8 cellular contexts compared by ENCODE assay signal in genomic region chr10:104337527-104337984, GRCh38. TPM values are rescaled to one million over a fixed set of nuclear protein-coding genes. Genes with fewer than 3 reads are reported as not detected.
DNase-seq lines count a peak whose midpoint lies in the region; ATAC-seq and TF ChIP-seq lines count a peak whose summit lies in the region.

No MANE protein-coding gene starts in this region.

- H3K27me3 ChIP-seq in H9 (ENCODE audit: insufficient read depth, low read length) (no peaks in the 10 kb centered on the region), Loucy (ENCODE audit: insufficient read depth, low read length, poor library complexity, severe bottlenecking) (no peaks in the 10 kb centered on the region), iPS-18a (ENCODE audit: control insufficient read depth, insufficient read depth, low read length) (no peaks in the 10 kb centered on the region), spleen (replicated peaks in 1 of 7) (no peaks in the 10 kb centered on the region)

- no peak overlapping the region for H3K27ac ChIP-seq in H9 (ENCODE audit: insufficient read length, low read depth, low read length)
- H3K27ac ChIP-seq in adipose tissue (ENCODE audit: low read depth, low read length), result peak overlapping the region; percentile 96
- peak overlapping the region; percentile 84 for H3K27ac ChIP-seq in iPS-18a (ENCODE audit: low read length)
- peak overlapping the region; percentile 97 to 100 (median 98) for H3K27ac ChIP-seq in spleen

- H3K79me2 ChIP-seq in H9 (ENCODE audit: insufficient read depth, low read length) (peaks cover 17% of the 10 kb centered on the region; the same call in 1 of the 2 replicates), Loucy (ENCODE audit: insufficient read depth, low read length) (peaks cover 58% of the 10 kb centered on the region)

- H4K20me1 ChIP-seq in H9 (ENCODE audit: control insufficient read depth, insufficient read depth, insufficient read length) (peaks cover 3% of the 10 kb centered on the region), Loucy (ENCODE audit: insufficient read depth, low read length, poor library complexity, severe bottlenecking) (peaks cover 48% of the 10 kb centered on the region)

- no peak overlapping the region for H2BK5ac ChIP-seq in H9 (ENCODE audit: insufficient read length, low read length)

- H2AK5ac ChIP-seq in H9 (ENCODE audit: insufficient read length, low read length), result no peak overlapping the region

- peaks cover 2 to 5% (median 3%) of the 10 kb centered on the region in 3 experiments; a peak in 3 of 7 replicates for H3K36me3 Mint-ChIP-seq in H9 (ENCODE audit: insufficient read depth in 1 of 3, low read depth in 3 of 3)

- H3T11ph ChIP-seq in H9 (ENCODE audit: low read length), result no peak overlapping the region

- peaks cover 51 to 56% of the 10 kb centered on the region in 2 experiments for H3K4me1 Mint-ChIP-seq in H9

- H3K4me3 Mint-ChIP-seq in H9, result peak overlapping the region; percentile 92 to 95

- H2BK12ac ChIP-seq in H9 (ENCODE audit: insufficient read length, low read depth, low read length), result no peak overlapping the region

- H3K4me3 ChIP-seq in Loucy (ENCODE audit: low read length, poor library complexity, severe bottlenecking) (peak overlapping the region; percentile 99), iPS-18a (ENCODE audit: low read length) (peak overlapping the region; percentile 88), spleen (peak overlapping the region; percentile 76 to 97 (median 94))

- H3K9me3 Mint-ChIP-seq in H9, result no peaks in the 10 kb centered on the region

- no peak overlapping the region for H2BK15ac ChIP-seq in H9 (ENCODE audit: low read depth, low read length)

- H3K27ac Mint-ChIP-seq in H9, result peak overlapping the region in 1 of 3 experiments; percentile 99; a peak in 1 of 7 replicates

- no peaks in the 10 kb centered on the region for H3K79me1 ChIP-seq in H9 (ENCODE audit: insufficient read depth, low read depth, low read length, poor library complexity, severe bottlenecking)

- no peak overlapping the region for H3K23ac ChIP-seq in H9 (ENCODE audit: insufficient read length, low read depth, low read length)

- peaks cover 12% of the 10 kb centered on the region for H3K23me2 ChIP-seq in H9 (ENCODE audit: insufficient read length, low read depth, low read length, poor library complexity, severe bottlenecking)

- H3K4me2 ChIP-seq in H9 (ENCODE audit: insufficient read depth, insufficient read length, low read length) (peak overlapping the region; percentile 78), Loucy (ENCODE audit: low read depth, low read length, poor library complexity, severe bottlenecking) (peak overlapping the region; percentile 85)

- H3K9me3 ChIP-seq in H9 (ENCODE audit: control insufficient read depth, low read depth, low read length), result no peaks in the 10 kb centered on the region
- no peaks in the 10 kb centered on the region for H3K9me3 ChIP-seq in Loucy (ENCODE audit: insufficient read depth, low read depth, low read length)
- H3K9me3 ChIP-seq in iPS-18a (ENCODE audit: control insufficient read depth, low read depth, low read length), result no peaks in the 10 kb centered on the region
- H3K9me3 ChIP-seq in spleen, result no peaks in the 10 kb centered on the region

- no peaks in the 10 kb centered on the region for H3K9me2 ChIP-seq in Loucy (replicated peaks; ENCODE audit: low read depth, low read length)

- peak overlapping the region; percentile 100 for H3K18ac ChIP-seq in H9 (ENCODE audit: insufficient read length, low read depth, low read length)

- H3K4ac ChIP-seq in H9 (ENCODE audit: low read depth, low read length), result no peak overlapping the region; the same call in 1 of the 2 replicates

- H3K36me3 ChIP-seq in Loucy (ENCODE audit: insufficient read depth, low read length) (no peaks in the 10 kb centered on the region), iPS-18a (ENCODE audit: control insufficient read depth, low read depth, low read length) (no peaks in the 10 kb centered on the region), spleen (peaks cover 0 to 25% (median 0%) of the 10 kb centered on the region in 6 donors)

- no peak overlapping the region for H3K56ac ChIP-seq in H9 (ENCODE audit: insufficient read length, low read depth, low read length)

- peaks cover 12% of the 10 kb centered on the region; the same call in 1 of the 2 replicates for H3K4me1 ChIP-seq in H9 (ENCODE audit: insufficient read depth, low read length)
- peaks cover 62% of the 10 kb centered on the region for H3K4me1 ChIP-seq in Loucy (ENCODE audit: insufficient read depth, low read length, poor library complexity, severe bottlenecking)
- peaks cover 46% of the 10 kb centered on the region for H3K4me1 ChIP-seq in iPS-18a (ENCODE audit: control insufficient read depth, low read depth, low read length)
- peaks cover 34 to 72% (median 60%) of the 10 kb centered on the region in 6 donors for H3K4me1 ChIP-seq in spleen

- no peak overlapping the region for H2BK120ac ChIP-seq in H9 (ENCODE audit: low read depth, low read length, poor library complexity, severe bottlenecking)

- H3K27me3 Mint-ChIP-seq in H9 (ENCODE audit: low read depth), result peaks cover 3% of the 10 kb centered on the region; the same call in 1 of the 2 replicates

- no peak overlapping the region for H2BK20ac ChIP-seq in H9 (ENCODE audit: low read depth, low read length, poor library complexity, severe bottlenecking)

- no peak overlapping the region for H4K91ac ChIP-seq in H9 (ENCODE audit: insufficient read length, low read depth, low read length)

- no peak overlapping the region for H2AFZ ChIP-seq in H9 (ENCODE audit: low read length)
- peak overlapping the region; percentile 76 for H2AFZ ChIP-seq in Loucy (ENCODE audit: low read length)

- no peak overlapping the region for H4K8ac ChIP-seq in H9 (replicated peaks; ENCODE audit: insufficient read length, low read depth, low read length)

- H3K9ac ChIP-seq in H9 (ENCODE audit: extremely low read depth, insufficient read length, low read length), result peak overlapping the region; percentile 90
- H3K9ac ChIP-seq in Loucy (ENCODE audit: low read depth, low read length, poor library complexity, severe bottlenecking), result peak overlapping the region; percentile 90
- peak overlapping the region; percentile 91 for H3K9ac ChIP-seq in iPS-18a (ENCODE audit: low read length)

- DNase-seq in H9 (peak; percentile 58), spleen (peak; percentile 89), dedifferentiated amniotic fluid mesenchymal stem cell (ENCODE audit: extremely low spot score) (no peak), Ammon's horn (ENCODE audit: low spot score) (no peak)

- no peaks in the 10 kb centered on the region for H3F3A ChIP-seq in Loucy (ENCODE audit: low read depth)

- WGBS in H9 (ENCODE audit: extremely low coverage, insufficient read length, low lambda C conversion rate), result no CpG with 5 or more reads among the region's 22 CpGs
- WGBS in adipose tissue, 3 donors, result 0 to 8% (median 1%) methylated on average over 22 of the region's 22 CpGs
- WGBS in spleen, 5 donors, result 0 to 1% (median 0%) methylated on average over 22 of the region's 22 CpGs

- peak; percentile 52 for ATAC-seq in GM18502 (IDR thresholded peaks at IDR 0.05; ENCODE audit: poor library complexity, unreplicated experiment)

- no peak for TF ChIP-seq CTCF in H9 (conservative IDR thresholded peaks at IDR 0.05)
- TF ChIP-seq CTCF in Loucy (conservative IDR thresholded peaks at IDR 0.05; ENCODE audit: low read length), result no peak
- TF ChIP-seq CTCF in spleen (IDR thresholded peaks at IDR 0.05 in 8 of 11, conservative IDR thresholded peaks at IDR 0.05 in 3 of 11), result peak in 1 of 11 experiments; percentile 5

- intact Hi-C loops in spleen (cut with DNase I; ENCODE audit: low total_unique reads), result no loop called here

- H4K5ac ChIP-seq in H9 (ENCODE audit: insufficient read length, low read depth, low read length), result no peak overlapping the region

- peak in 1 of 3 donors; percentile 65 for TF ChIP-seq POLR2A in spleen (IDR thresholded peaks at IDR 0.05)

- H3K14ac ChIP-seq in H9 (ENCODE audit: insufficient read depth, low read length), result peak overlapping the region; percentile 45; the same call in 1 of the 2 replicates

RNA-seq across cellular contexts. Expression of gene ITPRIP, which starts 0.7 kb away (rescaled TPM):
- total RNA-seq in H9 (2021) (22.2 and 22.5 TPM in 2 replicates), spleen (10 to 100 TPM; 21.6 to 37.8 (median 32.3) TPM)
- polyA plus RNA-seq in adipose tissue (10 to 100 TPM in 1 of 3 donors, 1 to 10 TPM in 2; 4.6 to 35.0 (median 7.6) TPM), spleen (1 to 10 TPM; 7.2 to 9.5 (median 8.5) TPM)

RNA-seq across cellular contexts. Expression of gene CFAP58, which starts 16.1 kb away (rescaled TPM):
- total RNA-seq in H9 (2021) (0.63 and 0.88 TPM in 2 replicates), spleen (1 to 10 TPM in 1 of 7 donors, under 1 TPM in 5, not detected in 1; 0.37 to 1.4 (median 0.46) TPM)
- polyA plus RNA-seq in adipose tissue (under 1 TPM in 2 of 3 donors, not detected in 1; 0.05 to 0.09 TPM), spleen (under 1 TPM; 0.10 to 0.36 (median 0.15) TPM)

Comparison
In these comparisons a context has a peak if more than half of its experiments do, and no peak if none do; other contexts are left out.
1. DNase-seq: peak in H9 (single experiment) and spleen (single experiment); none in dedifferentiated amniotic fluid mesenchymal stem cell (single experiment) and Ammon's horn (single experiment).
2. Peak in every context shown above with its lines, with median percentiles within 50 percentile points of each other: H3K9ac ChIP-seq and H3K4me3 ChIP-seq.